ENCODE assay signal across 8 cellular contexts in the genomic region with DNA sequence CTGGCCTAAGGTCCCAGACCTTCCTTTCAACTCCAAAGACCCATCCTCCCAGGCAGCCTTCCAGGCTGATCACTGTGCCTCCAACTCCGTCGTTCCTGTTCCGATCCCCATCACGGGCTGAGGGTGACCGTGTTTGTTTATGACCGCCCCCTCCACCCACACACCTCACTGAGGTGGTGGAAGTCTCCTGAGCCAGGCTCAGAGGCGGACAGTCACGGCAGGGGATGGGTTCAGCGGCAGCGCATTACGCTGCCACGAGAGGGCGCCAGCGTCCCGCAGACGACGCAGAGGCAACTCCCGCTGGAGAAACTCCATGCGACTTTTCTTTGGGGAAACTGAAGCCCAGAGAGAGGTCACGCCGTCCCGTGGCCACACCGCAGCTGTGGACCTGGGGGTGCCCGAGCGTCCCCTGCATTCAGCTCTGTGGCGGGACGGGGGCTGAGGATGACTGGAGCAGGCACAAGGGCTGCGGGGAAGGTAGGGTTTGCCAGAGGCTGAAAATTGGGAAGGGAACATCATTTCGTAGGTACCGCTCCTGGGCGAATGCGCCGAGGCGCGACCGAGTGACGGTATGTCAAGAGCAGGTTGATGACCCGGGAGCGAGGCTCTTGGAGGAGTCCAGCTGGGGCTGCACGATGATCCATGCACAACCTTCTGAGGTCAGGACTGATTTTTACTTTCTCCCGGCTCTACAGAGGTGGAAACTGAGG. TPM values are rescaled to one million over a fixed set of nuclear protein-coding genes. Genes with fewer than 3 reads are reported as not detected.
DNase-seq lines count a peak whose midpoint lies in the region; ATAC-seq and TF ChIP-seq lines count a peak whose summit lies in the region.

No MANE protein-coding gene starts in this region.

- peak overlapping the region; percentile 65 for H3K4me3 ChIP-seq in upper lobe of right lung

- H3K27ac Mint-ChIP-seq in CD4-positive, alpha-beta T cell, result peak overlapping the region; percentile 97

- H3K4me1 Mint-ChIP-seq in CD4-positive, alpha-beta T cell (ENCODE audit: low read depth), result peaks cover 34% of the 10 kb centered on the region

- peaks cover 35% of the 10 kb centered on the region for H3K36me3 ChIP-seq in upper lobe of right lung

- no peaks in the 10 kb centered on the region for H3K9me3 Mint-ChIP-seq in CD4-positive, alpha-beta T cell

- no peaks in the 10 kb centered on the region for H3K27me3 ChIP-seq in CD4-positive, alpha-beta T cell (ENCODE audit: control insufficient read depth, insufficient read depth, low read length)
- no peaks in the 10 kb centered on the region for H3K27me3 ChIP-seq in upper lobe of right lung

- H3K27me3 Mint-ChIP-seq in CD4-positive, alpha-beta T cell, result peaks cover 5% of the 10 kb centered on the region

- peak overlapping the region; percentile 91 for H3K4me3 Mint-ChIP-seq in CD4-positive, alpha-beta T cell

- peaks cover 50% of the 10 kb centered on the region for H3K36me3 Mint-ChIP-seq in CD4-positive, alpha-beta T cell (ENCODE audit: low read depth)

- no peaks in the 10 kb centered on the region for H3K9me3 ChIP-seq in CD4-positive, alpha-beta T cell (ENCODE audit: control insufficient read depth, low read length)
- H3K9me3 ChIP-seq in upper lobe of right lung, result no peaks in the 10 kb centered on the region

- POLR2A ChIA-PET in CD4-positive, alpha-beta T cell (lab: Charles Lee), result interaction anchor here (0.7 to 3.2 kb wide), 13 partner anchors 9 to 162 kb away, joined by 3 to 41 read pairs (median 6); partner anchors contain the start of genes IL12RB1 and PIK3R2

- peak; percentile 57 for ATAC-seq in CD4-positive, alpha-beta T cell (ENCODE audit: poor library complexity)
- peak; percentile 52 for ATAC-seq in GM21360 (IDR thresholded peaks at IDR 0.05; ENCODE audit: unreplicated experiment)
- ATAC-seq in left cardiac atrium, result peak; percentile 86 to 87
- ATAC-seq in upper lobe of right lung, result peak; percentile 91

- intact Hi-C loops in CD4-positive, alpha-beta T cell (cut with DNase I, micrococcal nuclease), result loop anchor here (1.0 to 2.0 kb wide), 3 partner anchors 51 to 160 kb away; no protein-coding TSS in a partner anchor
- intact Hi-C loops in left cardiac atrium (cut with DNase I), result loop anchor here (1.0 to 2.0 kb wide), 2 partner anchors 51 to 52 kb away; no protein-coding TSS in a partner anchor
- intact Hi-C loops in posterior vena cava (cut with DNase I), result loop anchor here (2.0 kb wide), 2 partner anchors 52 to 54 kb away; no protein-coding TSS in a partner anchor
- intact Hi-C loops in upper lobe of right lung (cut with DNase I), result loop anchor here (2.0 kb wide), 1 partner anchor 52 kb away; no protein-coding TSS in a partner anchor

- DNase-seq in CD4-positive, alpha-beta T cell, result peak; percentile 72 to 87 (median 78)
- peak; percentile 70 for DNase-seq in T follicular helper cell (ENCODE audit: low read depth)
- peak; percentile 50 for DNase-seq in amniotic epithelial cell (ENCODE audit: low read depth)
- DNase-seq in left cardiac atrium, result peak; percentile 87
- peak; percentile 95 for DNase-seq in posterior vena cava (ENCODE audit: low spot score)
- peak; percentile 91 for DNase-seq in upper lobe of right lung

- H3K27ac ChIP-seq in CD4-positive, alpha-beta T cell (ENCODE audit: low read depth, low read length), result peak overlapping the region; percentile 92
- H3K27ac ChIP-seq in upper lobe of right lung, result peak overlapping the region; percentile 89

- peak; percentile 99 for TF ChIP-seq CTCF in CD4-positive, alpha-beta T cell (IDR thresholded peaks at IDR 0.05)
- TF ChIP-seq CTCF in LNCAP (IDR thresholded peaks at IDR 0.05), result peak; percentile 96
- peak; percentile 97 for TF ChIP-seq CTCF in upper lobe of right lung (IDR thresholded peaks at IDR 0.05)

- CTCF ChIA-PET in CD4-positive, alpha-beta T cell (lab: Charles Lee), result interaction anchor here (0.8 to 3.3 kb wide), 13 partner anchors 10 to 161 kb away, joined by 3 to 40 read pairs (median 5); partner anchors contain the start of genes CCDC124 and PIK3R2

- peaks cover 22% of the 10 kb centered on the region for H3K4me1 ChIP-seq in upper lobe of right lung

RNA-seq across cellular contexts. Expression of gene ARRDC2, which starts 0.9 kb away (rescaled TPM):
- 100 to 1,000 TPM; 325 to 341 TPM for total RNA-seq in CD4-positive, alpha-beta T cell
- total RNA-seq in left cardiac atrium, result 10 to 100 TPM; 14.8 to 21.6 TPM
- total RNA-seq in posterior vena cava, result 10 to 100 TPM; 21.0 to 25.2 TPM
- 82.7 TPM for total RNA-seq in upper lobe of right lung

RNA-seq across cellular contexts. Expression of gene KCNN1, which starts 40.1 kb away (rescaled TPM):
- not detected for total RNA-seq in CD4-positive, alpha-beta T cell
- total RNA-seq in left cardiac atrium (1 to 10 TPM; 1.7 to 1.8 TPM), posterior vena cava (under 1 TPM in 1 of 2 donors, not detected in 1; 0.33 TPM), upper lobe of right lung (not detected)

Comparison
In these comparisons a context has a peak if more than half of its experiments do, and no peak if none do; other contexts are left out.
1. Peak in every context shown above with its lines: DNase-seq, ATAC-seq, H3K4me3 ChIP-seq and H3K27ac ChIP-seq.